In the genomic region with DNA sequence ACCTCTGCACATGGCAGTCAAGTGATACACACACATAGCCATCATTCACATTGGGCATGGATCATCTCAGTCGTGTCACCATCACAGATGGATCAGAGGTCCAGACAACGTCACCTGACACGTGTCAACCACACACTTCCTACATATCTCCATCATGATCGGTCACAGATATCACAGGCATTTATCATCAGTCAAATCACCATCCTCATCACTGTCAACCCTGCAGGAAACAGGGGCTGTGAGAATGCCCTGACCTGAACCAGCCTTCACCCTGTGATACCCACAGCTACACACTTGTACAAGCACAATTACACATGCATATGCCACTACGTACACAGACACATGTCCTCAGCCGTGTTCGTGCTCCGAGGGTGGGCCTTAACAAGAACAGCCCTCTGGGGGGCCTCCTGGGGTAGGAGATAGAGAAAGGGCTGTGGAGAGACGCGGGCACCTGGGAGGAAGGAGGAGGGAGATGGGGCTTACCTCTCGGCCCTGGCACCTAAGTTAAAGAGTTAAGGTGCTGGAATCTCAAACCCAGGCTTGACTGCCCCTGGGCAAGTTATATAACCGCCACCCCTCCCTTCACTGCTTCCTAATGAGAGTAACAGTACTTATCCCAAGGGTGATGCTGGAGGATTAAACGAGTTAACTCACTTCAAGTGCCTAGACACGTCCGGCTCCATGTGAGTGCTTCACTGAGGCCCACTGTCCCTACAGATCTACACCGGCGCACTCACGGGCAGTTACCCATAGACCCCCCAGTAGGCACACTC, we compare ENCODE assay signal across 9 cellular contexts. TPM values are rescaled to one million over a fixed set of nuclear protein-coding genes. Genes with fewer than 3 reads are reported as not detected.
DNase-seq lines count a peak whose midpoint lies in the region; ATAC-seq lines count a peak whose summit lies in the region.
"Had no signal": no experiment of that assay in that cellular context is flagged by ENCODE, and none has a peak within 500 bp of the region (broad histone marks: within the 10 kb centered on the region; RNA-seq: fewer than 3 reads in every experiment).

No MANE protein-coding gene starts in this region.

- peak overlapping the region; percentile 86 to 100 (median 96) for H3K4me3 Mint-ChIP-seq in naive thymus-derived CD4-positive, alpha-beta T cell

- H3K4me1 ChIP-seq in SJSA1 (replicated peaks) (peaks cover 26% of the 10 kb centered on the region), ectodermal cell (ENCODE audit: control insufficient read depth, insufficient read depth, low read length) (peaks cover 13% of the 10 kb centered on the region)
- peaks cover 10 to 14% of the 10 kb centered on the region in 2 donors for H3K4me1 ChIP-seq in naive thymus-derived CD4-positive, alpha-beta T cell (ENCODE audit: control insufficient read depth in 2 of 2, insufficient read depth in 2 of 2, low read length in 2 of 2)

- peak overlapping the region; percentile 79 to 95 (median 93) for H3K27ac Mint-ChIP-seq in naive thymus-derived CD4-positive, alpha-beta T cell

- H3K4me1 Mint-ChIP-seq in naive thymus-derived CD4-positive, alpha-beta T cell: peaks cover 20 to 46% (median 29%) of the 10 kb centered on the region in 7 donors

- WGBS in ectodermal cell, 2 experiments: 40 to 42% methylated on average over 18 of the region's 18 CpGs

- CTCF ChIA-PET in naive thymus-derived CD4-positive, alpha-beta T cell (lab: Charles Lee): interaction anchor here (1.7 kb wide), 1 partner anchor 26 kb away, joined by 7 read pairs; no protein-coding TSS in a partner anchor

- no peaks in the 10 kb centered on the region for H3K27me3 Mint-ChIP-seq in naive thymus-derived CD4-positive, alpha-beta T cell

- POLR2A ChIA-PET in naive thymus-derived CD4-positive, alpha-beta T cell (lab: Charles Lee): interaction anchor here (0.6 to 3.5 kb wide), 7 partner anchors 14 to 73 kb away, joined by 3 to 17 read pairs (median 3); a partner anchor contains a TSS

- peaks cover 4% of the 10 kb centered on the region for H3K9me3 ChIP-seq in SJSA1 (replicated peaks)
- no peaks in the 10 kb centered on the region for H3K9me3 ChIP-seq in ectodermal cell (ENCODE audit: control insufficient read depth, low read length)
- H3K9me3 ChIP-seq in naive thymus-derived CD4-positive, alpha-beta T cell (ENCODE audit: control insufficient read depth in 2 of 3, low read length in 3 of 3): no peaks in the 10 kb centered on the region

- DNase-seq in activated CD4-positive, alpha-beta T cell treated with anti-CD3 and anti-CD28 coated beads for 48 hours: peak; percentile 34
- no peak for DNase-seq in activated CD4-positive, alpha-beta T cell treated with anti-CD3 and anti-CD28 coated beads, Interleukin-2, amount 50 U/mL, for 4 hours
- peak in 1 of 2 experiments; percentile 36 for DNase-seq in SJSA1 (ENCODE audit: low read depth in 1 of 2, low spot score in 2 of 2)
- peak in 5 of 9 donors; percentile 5 to 36 (median 10) for DNase-seq in naive thymus-derived CD4-positive, alpha-beta T cell
- no peak for DNase-seq in NOMO-1 treated with DMSO at 0.1 percent for 48 hours (lab: John Stamatoyannopoulos, UW; ENCODE audit: unreplicated experiment)
- DNase-seq in hippocampal formation (lab: John Stamatoyannopoulos, UW): no peak

- ATAC-seq in naive thymus-derived CD4-positive, alpha-beta T cell: no peak
- ATAC-seq in HG03432 (IDR thresholded peaks at IDR 0.05; ENCODE audit: unreplicated experiment): no peak

- peaks cover 0 to 7% (median 0%) of the 10 kb centered on the region in 5 donors for H3K36me3 Mint-ChIP-seq in naive thymus-derived CD4-positive, alpha-beta T cell

- peak overlapping the region; percentile 97 for H3K27ac ChIP-seq in SJSA1
- no peak overlapping the region for H3K27ac ChIP-seq in ectodermal cell (ENCODE audit: insufficient read depth, low read depth, low read length, poor library complexity, severe bottlenecking)
- H3K27ac ChIP-seq in naive thymus-derived CD4-positive, alpha-beta T cell (ENCODE audit: low read depth, low read length): peak overlapping the region; percentile 81

- H3K27me3 ChIP-seq in SJSA1 (replicated peaks): no peaks in the 10 kb centered on the region
- H3K27me3 ChIP-seq in ectodermal cell (ENCODE audit: control insufficient read depth, insufficient read depth, low read length, poor library complexity, severe bottlenecking): peaks cover 21% of the 10 kb centered on the region
- no peaks in the 10 kb centered on the region for H3K27me3 ChIP-seq in naive thymus-derived CD4-positive, alpha-beta T cell (ENCODE audit: control insufficient read depth in 2 of 2, insufficient read depth in 2 of 2, low read length in 2 of 2)

- peaks cover 0 to 2% (median 0%) of the 10 kb centered on the region in 11 donors for H3K9me3 Mint-ChIP-seq in naive thymus-derived CD4-positive, alpha-beta T cell

- peaks cover 61% of the 10 kb centered on the region for H3K36me3 ChIP-seq in SJSA1
- H3K36me3 ChIP-seq in ectodermal cell (ENCODE audit: control insufficient read depth, insufficient read depth, low read length): no peaks in the 10 kb centered on the region
- H3K36me3 ChIP-seq in naive thymus-derived CD4-positive, alpha-beta T cell (ENCODE audit: control insufficient read depth in 2 of 3, insufficient read depth in 3 of 3, low read length in 3 of 3): peaks cover 0 to 7% (median 0%) of the 10 kb centered on the region in 3 experiments

- H3K4me3 ChIP-seq in SJSA1: peak overlapping the region; percentile 98
- H3K4me3 ChIP-seq in ectodermal cell (ENCODE audit: insufficient read depth, low read depth, low read length): peak overlapping the region; percentile 60
- H3K4me3 ChIP-seq in naive thymus-derived CD4-positive, alpha-beta T cell (ENCODE audit: low read length): peak overlapping the region; percentile 88

- intact Hi-C loops in naive thymus-derived CD4-positive, alpha-beta T cell (cut with micrococcal nuclease): no loop called here

RNA-seq across cellular contexts. Expression of a gene that starts 1.1 kb away (rescaled TPM):
- total RNA-seq in SJSA1 (2014; rRNA removed; shearing (Covaris generic)): 62.9 and 87.8 TPM in 2 replicates
- polyA plus RNA-seq in ectodermal cell (2013, experiment 1 of 4): 14.4 TPM
- 15.4 TPM for polyA plus RNA-seq in ectodermal cell (2013, experiment 2 of 4)
- polyA plus RNA-seq in ectodermal cell (2013, experiment 3 of 4): 9.0 TPM
- 10.1 TPM for polyA plus RNA-seq in ectodermal cell (2013, experiment 4 of 4)
- total RNA-seq in naive thymus-derived CD4-positive, alpha-beta T cell: 10 to 100 TPM; 22.8 to 44.4 (median 31.3) TPM
- polyA plus RNA-seq in naive thymus-derived CD4-positive, alpha-beta T cell: 1 to 10 TPM; 3.8 to 8.0 TPM

RNA-seq across cellular contexts. Expression of a gene that starts 12.9 kb away (rescaled TPM):
- total RNA-seq in SJSA1 (2014; rRNA removed; shearing (Covaris generic)): not detected in 2 replicates
- not detected for polyA plus RNA-seq in ectodermal cell (2013, experiment 1 of 4)
- not detected for polyA plus RNA-seq in ectodermal cell (2013, experiment 2 of 4)
- polyA plus RNA-seq in ectodermal cell (2013, experiment 3 of 4): not detected
- not detected for polyA plus RNA-seq in ectodermal cell (2013, experiment 4 of 4)
- total RNA-seq in naive thymus-derived CD4-positive, alpha-beta T cell: 1 to 10 TPM in 4 of 5 experiments, under 1 TPM in 1; 0.10 to 2.3 (median 1.6) TPM
- polyA plus RNA-seq in naive thymus-derived CD4-positive, alpha-beta T cell: under 1 TPM; 0.37 to 0.44 TPM
- total RNA-seq: Daoy had no signal

RNA-seq across cellular contexts. Expression of a gene that starts 23.4 kb away (rescaled TPM):
- total RNA-seq in SJSA1 (2014; rRNA removed; shearing (Covaris generic)): 5.5 and 7.2 TPM in 2 replicates
- 2.7 TPM for polyA plus RNA-seq in ectodermal cell (2013, experiment 1 of 4)
- polyA plus RNA-seq in ectodermal cell (2013, experiment 2 of 4): 5.2 TPM
- 6.3 TPM for polyA plus RNA-seq in ectodermal cell (2013, experiment 3 of 4)
- 4.0 TPM for polyA plus RNA-seq in ectodermal cell (2013, experiment 4 of 4)
- 10 to 100 TPM in 4 of 5 experiments, 1 to 10 TPM in 1; 9.4 to 23.6 (median 19.6) TPM for total RNA-seq in naive thymus-derived CD4-positive, alpha-beta T cell
- 1 to 10 TPM in 1 of 2 donors, under 1 TPM in 1; 0.33 to 1.5 TPM for polyA plus RNA-seq in naive thymus-derived CD4-positive, alpha-beta T cell

RNA-seq across cellular contexts. Expression of a gene that starts 30.7 kb away (rescaled TPM):
- total RNA-seq in SJSA1 (2014; rRNA removed; shearing (Covaris generic)): 50.1 and 147 TPM in 2 replicates
- polyA plus RNA-seq in ectodermal cell (2013, experiment 1 of 4): 12.1 TPM
- polyA plus RNA-seq in ectodermal cell (2013, experiment 2 of 4): 10.9 TPM
- polyA plus RNA-seq in ectodermal cell (2013, experiment 3 of 4): 10.1 TPM
- polyA plus RNA-seq in ectodermal cell (2013, experiment 4 of 4): 9.5 TPM
- 100 to 1,000 TPM; 101 to 370 (median 142) TPM for total RNA-seq in naive thymus-derived CD4-positive, alpha-beta T cell
- 100 to 1,000 TPM; 522 to 542 TPM for polyA plus RNA-seq in naive thymus-derived CD4-positive, alpha-beta T cell

RNA-seq across cellular contexts. Expression of a gene that starts 31.9 kb away (rescaled TPM):
- 0.18 TPM in 1 of 2 replicates, not detected in the other for total RNA-seq in SJSA1 (2014; rRNA removed; shearing (Covaris generic))
- not detected for polyA plus RNA-seq in ectodermal cell (2013, experiment 1 of 4)
- not detected for polyA plus RNA-seq in ectodermal cell (2013, experiment 2 of 4)
- polyA plus RNA-seq in ectodermal cell (2013, experiment 3 of 4): not detected
- not detected for polyA plus RNA-seq in ectodermal cell (2013, experiment 4 of 4)
- total RNA-seq in naive thymus-derived CD4-positive, alpha-beta T cell: 100 to 1,000 TPM in 2 of 5 experiments, 10 to 100 TPM in 3; 26.7 to 159 (median 85.1) TPM
- polyA plus RNA-seq in naive thymus-derived CD4-positive, alpha-beta T cell: 10 to 100 TPM; 54.3 to 57.7 TPM
- total RNA-seq: Daoy had no signal

Comparison
In these comparisons a context has a peak if more than half of its experiments do, and no peak if none do; other contexts are left out.
1. DNase-seq: peak in activated CD4-positive, alpha-beta T cell treated with anti-CD3 and anti-CD28 coated beads for 48 hours (single experiment) and naive thymus-derived CD4-positive, alpha-beta T cell (5 of 9); none in activated CD4-positive, alpha-beta T cell treated with anti-CD3 and anti-CD28 coated beads, Interleukin-2, amount 50 U/mL, for 4 hours (0 of 2), NOMO-1 treated with DMSO at 0.1 percent for 48 hours (single experiment) and hippocampal formation (0 of 2).
2. Peak in every context shown above with its lines, with median percentiles within 50 percentile points of each other: H3K4me3 ChIP-seq.